19 cellular contexts compared by ENCODE assay signal in genomic region chr12:554001-554285, GRCh38.
DNase-seq lines count a peak whose midpoint lies in the region; ATAC-seq and TF ChIP-seq lines count a peak whose summit lies in the region.
"Had no signal": no experiment of that assay in that cellular context is flagged by ENCODE, and none has a peak within 500 bp of the region (broad histone marks: within the 10 kb centered on the region; RNA-seq: fewer than 3 reads in every experiment).

No MANE protein-coding gene starts in this region.

- H3K36me3 Mint-ChIP-seq in activated T-cell treated with anti-CD3 and anti-CD28 coated beads, Interleukin-2, amount 50 U/mL, for 72 hours (ENCODE audit: insufficient read depth in 2 of 2) = no peaks in the 10 kb centered on the region
- peaks cover 0 to 5% (median 3%) of the 10 kb centered on the region in 3 donors for H3K36me3 Mint-ChIP-seq in CD8-positive, alpha-beta memory T cell
- peaks cover 26% of the 10 kb centered on the region for H3K36me3 Mint-ChIP-seq in activated T-helper 1 cell treated with anti-CD3 and anti-CD28 coated beads, Interleukin-12 subunit alpha, Interleukin-12 subunit beta, Interleukin-2, Interleukin-4 antibody, amounts not matched to agents 30 ng/mL and 10 ng/mL and 1 ng/mL, durations not matched to agents 14 hours and 24 hours and 36 hours (ENCODE audit: low read depth)
- no peaks in the 10 kb centered on the region for H3K36me3 Mint-ChIP-seq in stimulated activated effector memory CD8-positive, alpha-beta T cell treated with anti-CD3 and anti-CD28 coated beads, Interleukin-12 subunit alpha, Interleukin-12 subunit beta, amount 100 ng/mL, for 72 hours

- CTCF ChIA-PET in CD8-positive, alpha-beta memory T cell (lab: Charles Lee) = interaction anchor here (1.2 to 2.0 kb wide), 2 partner anchors 11 to 16 kb away, joined by 4 to 9 read pairs; no protein-coding TSS in a partner anchor

- no peaks in the 10 kb centered on the region for H3K36me3 ChIP-seq in CD8-positive, alpha-beta memory T cell (ENCODE audit: insufficient read depth, low read length)
- H3K36me3 ChIP-seq: colonic mucosa had no signal

- no peak for ATAC-seq in activated T-cell treated with anti-CD3 and anti-CD28 coated beads, Interleukin-2, amount 50 U/mL, for 72 hours (replicated peaks in 1 of 2)
- no peak for ATAC-seq in stimulated activated effector memory CD8-positive, alpha-beta T cell treated with anti-CD3 and anti-CD28 coated beads, Interleukin-12 subunit alpha, Interleukin-12 subunit beta, amount 100 ng/mL, for 72 hours
- ATAC-seq in HG03439 (IDR thresholded peaks at IDR 0.05; ENCODE audit: unreplicated experiment) (no peak), HG02870 (IDR thresholded peaks at IDR 0.05; ENCODE audit: unreplicated experiment) (no peak)

- H3K27ac Mint-ChIP-seq in activated T-cell treated with anti-CD3 and anti-CD28 coated beads, Interleukin-2, amount 50 U/mL, for 72 hours = peak overlapping the region; percentile 81
- H3K27ac Mint-ChIP-seq in CD8-positive, alpha-beta memory T cell = peak overlapping the region in 6 of 8 donors; percentile 50 to 95 (median 79)
- H3K27ac Mint-ChIP-seq in activated T-helper 1 cell treated with anti-CD3 and anti-CD28 coated beads, Interleukin-12 subunit alpha, Interleukin-12 subunit beta, Interleukin-2, Interleukin-4 antibody, amounts not matched to agents 30 ng/mL and 10 ng/mL and 1 ng/mL, durations not matched to agents 14 hours and 24 hours and 36 hours = peak overlapping the region; percentile 93
- H3K27ac Mint-ChIP-seq in stimulated activated effector memory CD8-positive, alpha-beta T cell treated with anti-CD3 and anti-CD28 coated beads, Interleukin-12 subunit alpha, Interleukin-12 subunit beta, amount 100 ng/mL, for 72 hours = peak overlapping the region; percentile 89
- H3K27ac Mint-ChIP-seq: nephron had no signal

- H3K27me3 Mint-ChIP-seq in activated T-cell treated with anti-CD3 and anti-CD28 coated beads, Interleukin-2, amount 50 U/mL, for 72 hours (ENCODE audit: low read depth) = no peaks in the 10 kb centered on the region
- peaks cover 0 to 1% of the 10 kb centered on the region in 2 donors for H3K27me3 Mint-ChIP-seq in CD8-positive, alpha-beta memory T cell
- H3K27me3 Mint-ChIP-seq in activated T-helper 1 cell treated with anti-CD3 and anti-CD28 coated beads, Interleukin-12 subunit alpha, Interleukin-12 subunit beta, Interleukin-2, Interleukin-4 antibody, amounts not matched to agents 30 ng/mL and 10 ng/mL and 1 ng/mL, durations not matched to agents 14 hours and 24 hours and 36 hours (ENCODE audit: insufficient read depth) = peaks cover 4% of the 10 kb centered on the region

- peak overlapping the region; percentile 32 for H3K4me3 ChIP-seq in CD8-positive, alpha-beta memory T cell (ENCODE audit: low read length)
- H3K4me3 ChIP-seq: colonic mucosa, HAP-1 had no signal

- TF ChIP-seq CTCF in GM10266 (IDR thresholded peaks at IDR 0.05; ENCODE audit: control insufficient read depth, insufficient read depth, low read depth, missing control alignments) = no peak

- no peak overlapping the region for H3K27ac ChIP-seq in CD8-positive, alpha-beta memory T cell (ENCODE audit: low read depth, low read length)
- H3K27ac ChIP-seq: colonic mucosa had no signal

- peak overlapping the region in 1 of 2 donors; percentile 87 for H3K4me3 Mint-ChIP-seq in activated T-cell treated with anti-CD3 and anti-CD28 coated beads, Interleukin-2, amount 50 U/mL, for 72 hours
- H3K4me3 Mint-ChIP-seq in CD8-positive, alpha-beta memory T cell = peak overlapping the region in 5 of 7 donors; percentile 61 to 91 (median 83)
- H3K4me3 Mint-ChIP-seq in activated T-helper 1 cell treated with anti-CD3 and anti-CD28 coated beads, Interleukin-12 subunit alpha, Interleukin-12 subunit beta, Interleukin-2, Interleukin-4 antibody, amounts not matched to agents 30 ng/mL and 10 ng/mL and 1 ng/mL, durations not matched to agents 14 hours and 24 hours and 36 hours = peak overlapping the region; percentile 92
- peak overlapping the region; percentile 42 for H3K4me3 Mint-ChIP-seq in stimulated activated effector memory CD8-positive, alpha-beta T cell treated with anti-CD3 and anti-CD28 coated beads, Interleukin-12 subunit alpha, Interleukin-12 subunit beta, amount 100 ng/mL, for 72 hours
- H3K4me3 Mint-ChIP-seq: nephron had no signal

- H3K9me3 ChIP-seq in CD8-positive, alpha-beta memory T cell (ENCODE audit: low read length) = no peaks in the 10 kb centered on the region
- H3K9me3 ChIP-seq: colonic mucosa, HAP-1 had no signal

- peaks cover 31% of the 10 kb centered on the region for H3K4me1 Mint-ChIP-seq in activated T-cell treated with anti-CD3 and anti-CD28 coated beads, Interleukin-2, amount 50 U/mL, for 72 hours (ENCODE audit: low read depth)
- peaks cover 34 to 58% (median 48%) of the 10 kb centered on the region in 3 donors for H3K4me1 Mint-ChIP-seq in CD8-positive, alpha-beta memory T cell
- peaks cover 70% of the 10 kb centered on the region for H3K4me1 Mint-ChIP-seq in activated T-helper 1 cell treated with anti-CD3 and anti-CD28 coated beads, Interleukin-12 subunit alpha, Interleukin-12 subunit beta, Interleukin-2, Interleukin-4 antibody, amounts not matched to agents 30 ng/mL and 10 ng/mL and 1 ng/mL, durations not matched to agents 14 hours and 24 hours and 36 hours (ENCODE audit: low read depth)
- H3K4me1 Mint-ChIP-seq in stimulated activated effector memory CD8-positive, alpha-beta T cell treated with anti-CD3 and anti-CD28 coated beads, Interleukin-12 subunit alpha, Interleukin-12 subunit beta, amount 100 ng/mL, for 72 hours = peaks cover 42% of the 10 kb centered on the region

- H3K27me3 ChIP-seq in CD8-positive, alpha-beta memory T cell (ENCODE audit: insufficient read depth, low read length, poor library complexity, severe bottlenecking) = no peaks in the 10 kb centered on the region
- H3K27me3 ChIP-seq: colonic mucosa had no signal

- POLR2A ChIA-PET in CD8-positive, alpha-beta memory T cell (lab: Charles Lee) = no interaction called here

- intact Hi-C loops in activated T-helper 1 cell treated with anti-CD3 and anti-CD28 coated beads, Interleukin-12 subunit alpha, Interleukin-12 subunit beta, Interleukin-2, Interleukin-4 antibody, amounts not matched to agents 30 ng/mL and 10 ng/mL and 1 ng/mL, durations not matched to agents 14 hours and 24 hours and 36 hours (cut with micrococcal nuclease) = loop anchor here (5.0 kb wide), 1 partner anchor 1448 kb away; the partner anchor contains the start of gene DCP1B

- peaks cover 31% of the 10 kb centered on the region for H3K4me1 ChIP-seq in CD8-positive, alpha-beta memory T cell (ENCODE audit: insufficient read depth, low read length)
- H3K4me1 ChIP-seq: colonic mucosa, HAP-1 had no signal

- H3K9me3 Mint-ChIP-seq in activated T-cell treated with anti-CD3 and anti-CD28 coated beads, Interleukin-2, amount 50 U/mL, for 72 hours = no peaks in the 10 kb centered on the region
- H3K9me3 Mint-ChIP-seq in CD8-positive, alpha-beta memory T cell = no peaks in the 10 kb centered on the region
- no peaks in the 10 kb centered on the region for H3K9me3 Mint-ChIP-seq in activated T-helper 1 cell treated with anti-CD3 and anti-CD28 coated beads, Interleukin-12 subunit alpha, Interleukin-12 subunit beta, Interleukin-2, Interleukin-4 antibody, amounts not matched to agents 30 ng/mL and 10 ng/mL and 1 ng/mL, durations not matched to agents 14 hours and 24 hours and 36 hours
- H3K9me3 Mint-ChIP-seq in stimulated activated effector memory CD8-positive, alpha-beta T cell treated with anti-CD3 and anti-CD28 coated beads, Interleukin-12 subunit alpha, Interleukin-12 subunit beta, amount 100 ng/mL, for 72 hours = no peaks in the 10 kb centered on the region

- DNase-seq in activated T-cell treated with anti-CD3 and anti-CD28 coated beads, Interleukin-2, amount 50 U/mL, for 72 hours = no peak
- DNase-seq in activated T-cell treated with anti-CD3 and anti-CD28 coated beads for 4 hours (no peak), GM10266 (ENCODE audit: extremely low spot score) (no peak)
- DNase-seq in CD8-positive, alpha-beta memory T cell = no peak
- no peak for DNase-seq in activated T-helper 1 cell treated with anti-CD3 and anti-CD28 coated beads, Interleukin-12 subunit alpha, Interleukin-12 subunit beta, Interleukin-2, Interleukin-4 antibody, amounts not matched to agents 30 ng/mL and 10 ng/mL and 1 ng/mL, durations not matched to agents 14 hours and 24 hours and 36 hours (ENCODE audit: low spot score)
- DNase-seq in stimulated activated effector memory CD8-positive, alpha-beta T cell treated with anti-CD3 and anti-CD28 coated beads, Interleukin-12 subunit alpha, Interleukin-12 subunit beta, amount 100 ng/mL, for 72 hours (ENCODE audit: low spot score in 2 of 2) = no peak
- DNase-seq: activated naive CD4-positive, alpha-beta T cell treated with anti-CD3 and anti-CD28 coated beads, Interleukin-2, amount 50 U/mL, for 16 hours; colonic mucosa; COR-L47; IMR-90; islet precursor cell; NCI-H1048; NCI-H2081 treated with DMSO at 0.1 percent for 48 hours; SW 1271; trophoblast cell had no signal
